Comparison of ENCODE assay signal across 1 cellular context in the genomic region with DNA sequence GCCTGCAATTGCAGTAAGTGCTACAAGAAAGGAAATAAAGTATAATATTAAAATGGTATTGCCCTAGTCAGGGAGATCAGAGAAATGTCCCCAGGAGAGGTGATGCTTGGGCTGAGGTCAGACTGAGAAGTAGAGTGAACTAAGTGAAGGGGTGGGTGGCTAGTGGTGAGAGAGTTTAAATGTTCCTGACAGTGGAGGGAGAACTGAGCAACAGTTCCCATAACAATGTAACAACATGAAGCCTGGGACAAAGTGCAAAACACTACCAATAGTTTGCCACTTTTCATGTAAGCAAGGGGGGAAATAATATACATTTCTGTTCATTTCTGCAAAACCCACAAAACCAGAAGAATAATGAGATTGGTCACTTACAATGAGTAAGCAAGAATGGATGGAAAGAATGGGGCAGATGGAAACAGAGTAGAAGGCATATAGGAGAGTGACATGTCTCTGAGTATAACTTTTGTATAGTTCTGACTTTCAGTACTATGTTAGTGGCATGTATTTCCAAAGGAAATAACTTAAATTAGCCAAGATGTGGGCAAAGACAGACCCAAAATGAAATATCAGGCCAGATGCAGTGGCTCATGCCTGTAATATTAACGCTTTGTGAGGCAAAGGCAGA.
TF ChIP-seq lines count a peak whose summit lies in the region.

No MANE protein-coding gene starts in this region.

TF ChIP-seq in K562, 482 proteins besides CTCF, POLR2A, EP300 and RAD21:
- TF ChIP-seq NFE2 (IDR thresholded peaks at IDR 0.05; ENCODE audit: low read depth) (peak; percentile 46), ZNF316 (IDR thresholded peaks at IDR 0.05) (peak; percentile 47; the same call in 1 of the 2 replicates), ZC3H11A (IDR thresholded peaks at IDR 0.05; ENCODE audit: low read depth, low read length) (no peak)
